8 cellular contexts compared by ENCODE assay signal in the genomic region with DNA sequence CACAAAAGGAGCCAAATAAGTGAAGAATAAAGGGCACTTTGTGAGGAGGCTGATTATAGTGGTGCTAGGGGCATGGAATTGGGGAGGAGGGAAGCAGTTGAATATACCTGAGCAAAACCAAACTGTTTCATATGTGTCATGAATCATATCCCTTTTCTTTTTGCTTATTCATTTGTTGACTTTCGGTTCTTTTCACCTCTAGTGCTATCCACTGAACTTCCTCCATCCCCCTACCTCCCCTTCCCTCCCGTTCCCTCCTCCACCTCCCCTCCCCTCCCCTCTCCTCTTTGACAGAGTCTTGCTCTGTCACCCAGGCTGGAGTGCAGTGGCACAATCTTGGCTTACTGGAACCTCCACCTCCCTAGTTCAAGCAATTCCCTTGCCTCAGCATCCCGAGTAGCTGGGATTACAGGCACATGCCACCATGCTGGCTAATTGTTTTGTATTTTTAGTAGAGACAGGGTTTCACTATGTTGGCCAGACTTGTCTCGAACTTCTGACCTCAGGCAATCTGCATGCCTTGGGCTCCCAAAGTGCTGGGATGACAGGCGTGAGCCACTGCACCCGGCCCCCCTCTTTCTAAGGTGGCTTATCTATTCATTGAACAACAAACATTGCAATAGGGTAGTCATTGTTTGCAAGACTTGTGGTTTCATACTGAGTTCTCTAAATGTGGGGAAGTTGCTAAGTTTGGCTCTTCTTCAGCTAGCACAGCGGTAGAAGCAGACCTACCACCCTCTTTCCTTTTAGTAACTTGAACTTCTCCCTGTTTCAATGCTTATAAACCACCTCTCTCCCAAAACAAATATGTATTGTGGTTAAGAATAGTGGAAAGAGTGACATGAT.
DNase-seq lines count a peak whose midpoint lies in the region; ATAC-seq and TF ChIP-seq lines count a peak whose summit lies in the region.

No MANE protein-coding gene starts in this region.

- TF ChIP-seq CTCF in upper lobe of left lung (IDR thresholded peaks at IDR 0.05) = no peak
- TF ChIP-seq CTCF in vagina (IDR thresholded peaks at IDR 0.05) = no peak
- TF ChIP-seq CTCF in tibial nerve (IDR thresholded peaks at IDR 0.05) = no peak

- H3K36me3 Mint-ChIP-seq in central memory CD8-positive, alpha-beta T cell (ENCODE audit: insufficient read depth) = no peaks in the 10 kb centered on the region

- H3K27me3 ChIP-seq in upper lobe of left lung (no peaks in the 10 kb centered on the region), vagina (no peaks in the 10 kb centered on the region), tibial nerve (no peaks in the 10 kb centered on the region)

- ATAC-seq in GM18519 (IDR thresholded peaks at IDR 0.05; ENCODE audit: low FRiP score, unreplicated experiment) (peak; percentile 93), GM21737 (IDR thresholded peaks at IDR 0.05; ENCODE audit: unreplicated experiment) (peak; percentile 93), upper lobe of left lung (ENCODE audit: low FRiP score in 2 of 2) (peak; percentile 76 to 86)
- ATAC-seq in central memory CD8-positive, alpha-beta T cell (replicated peaks; ENCODE audit: extremely low read depth, poor library complexity, severe bottlenecking) = peak; percentile 85

- H3K9me3 ChIP-seq in upper lobe of left lung = no peaks in the 10 kb centered on the region
- no peaks in the 10 kb centered on the region for H3K9me3 ChIP-seq in vagina
- no peaks in the 10 kb centered on the region for H3K9me3 ChIP-seq in tibial nerve

- 40 to 62% methylated on average over 7 of the region's 7 CpGs for WGBS in upper lobe of left lung, 2 donors
- 58 to 63% methylated on average over 7 of the region's 7 CpGs for WGBS in tibial nerve, 2 donors

- peak overlapping the region; percentile 70 for H3K27ac Mint-ChIP-seq in central memory CD8-positive, alpha-beta T cell (ENCODE audit: low read depth)

- H3K36me3 ChIP-seq in upper lobe of left lung = no peaks in the 10 kb centered on the region
- no peaks in the 10 kb centered on the region for H3K36me3 ChIP-seq in vagina
- no peaks in the 10 kb centered on the region for H3K36me3 ChIP-seq in tibial nerve

- intact Hi-C loops in vagina (cut with DNase I) = loop anchor here (10.0 kb wide), 1 partner anchor 973 kb away; no protein-coding TSS in a partner anchor

- TF ChIP-seq EP300 in upper lobe of left lung (IDR thresholded peaks at IDR 0.05) (no peak), tibial nerve (IDR thresholded peaks at IDR 0.05) (peak in 1 of 2 donors; percentile 37)

- peak overlapping the region; percentile 36 for H3K4me3 Mint-ChIP-seq in central memory CD8-positive, alpha-beta T cell

- no peaks in the 10 kb centered on the region for H3K27me3 Mint-ChIP-seq in central memory CD8-positive, alpha-beta T cell

- peak; percentile 37 for DNase-seq in KG1 (lab: John Stamatoyannopoulos, UW)
- DNase-seq in central memory CD8-positive, alpha-beta T cell (ENCODE audit: low spot score in 2 of 2) = peak in 1 of 2 donors; percentile 25
- no peak for DNase-seq in upper lobe of left lung
- no peak for DNase-seq in cerebellar cortex (ENCODE audit: low spot score)
- no peak for DNase-seq in vagina (ENCODE audit: extremely low spot score in 2 of 2)
- DNase-seq in tibial nerve (ENCODE audit: low spot score in 2 of 2) = no peak

- H3K27ac ChIP-seq in upper lobe of left lung = peak overlapping the region; percentile 43 to 66 (median 46)
- no peak overlapping the region for H3K27ac ChIP-seq in vagina
- H3K27ac ChIP-seq in tibial nerve = no peak overlapping the region

- H3K4me1 Mint-ChIP-seq in central memory CD8-positive, alpha-beta T cell = peaks cover 30% of the 10 kb centered on the region

- TF ChIP-seq POLR2A in upper lobe of left lung (IDR thresholded peaks at IDR 0.05) (no peak), vagina (IDR thresholded peaks at IDR 0.05) (no peak), tibial nerve (IDR thresholded peaks at IDR 0.05) (no peak)

- no peaks in the 10 kb centered on the region for H3K9me3 Mint-ChIP-seq in central memory CD8-positive, alpha-beta T cell

- H3K4me1 ChIP-seq in upper lobe of left lung (no peaks in the 10 kb centered on the region), vagina (no peaks in the 10 kb centered on the region), tibial nerve (peaks cover 0 to 23% (median 0%) of the 10 kb centered on the region in 4 donors)

- H3K4me3 ChIP-seq in upper lobe of left lung = no peak overlapping the region
- H3K4me3 ChIP-seq in vagina = no peak overlapping the region
- peak overlapping the region in 1 of 4 donors; percentile 14 for H3K4me3 ChIP-seq in tibial nerve

Comparison
In these comparisons a context has a peak if more than half of its experiments do, and no peak if none do; other contexts are left out.
1. H3K27ac ChIP-seq: peak in upper lobe of left lung (4 of 4); none in vagina (single experiment) and tibial nerve (0 of 4).
2. Peak in every context shown above with its lines, with median percentiles within 50 percentile points of each other: ATAC-seq.